Comparison of ENCODE assay signal across 9 cellular contexts in the genomic region with DNA sequence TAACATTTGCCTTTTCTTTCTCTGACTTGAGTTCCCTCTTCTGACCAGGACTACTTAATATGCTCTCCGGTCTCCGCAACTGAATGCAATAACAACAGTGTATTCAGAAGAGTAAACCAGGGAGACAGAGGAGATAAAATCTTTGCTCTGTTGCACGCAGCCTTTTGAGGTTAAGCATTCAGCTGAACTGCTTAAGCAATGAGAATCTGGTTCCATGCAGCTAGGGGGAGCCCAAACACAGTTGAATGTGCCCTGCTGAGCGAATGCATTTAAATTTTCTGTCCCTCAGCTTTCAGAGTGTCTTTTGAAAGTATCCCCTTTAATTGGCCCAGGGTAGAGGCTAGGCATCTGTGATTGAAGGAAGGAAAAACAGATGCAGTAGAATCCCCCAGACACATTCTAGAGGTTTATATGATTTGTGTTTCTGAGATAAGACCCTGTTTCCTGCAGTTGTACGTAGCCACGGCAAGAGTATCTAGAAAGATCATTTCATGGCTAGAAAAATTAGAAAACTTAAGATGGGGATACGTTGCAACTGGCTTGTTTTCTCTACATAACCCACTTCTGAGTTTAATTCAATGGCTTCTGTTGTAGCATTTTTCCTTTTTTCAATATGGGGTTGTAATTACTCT.
DNase-seq lines count a peak whose midpoint lies in the region; ATAC-seq and TF ChIP-seq lines count a peak whose summit lies in the region.
"Had no signal": no experiment of that assay in that cellular context is flagged by ENCODE, and none has a peak within 500 bp of the region (broad histone marks: within the 10 kb centered on the region; RNA-seq: fewer than 3 reads in every experiment).

No MANE protein-coding gene starts in this region.

- TF ChIP-seq CTCF in Panc1 (IDR thresholded peaks at IDR 0.05) (peak; percentile 89), suprapubic skin (IDR thresholded peaks at IDR 0.05) (peak; percentile 25 to 64)

- H3K27me3 ChIP-seq in H7 (ENCODE audit: control insufficient read depth, insufficient read depth, low read length) (no peaks in the 10 kb centered on the region), Panc1 (ENCODE audit: control insufficient read depth, insufficient read depth, low read length) (peaks cover 5% of the 10 kb centered on the region), suprapubic skin (no peaks in the 10 kb centered on the region)

- peaks cover 3% of the 10 kb centered on the region; the same call in 1 of the 2 replicates for H3K4me1 ChIP-seq in Panc1 (ENCODE audit: control insufficient read depth, insufficient read depth, low read length)
- H3K4me1 ChIP-seq in suprapubic skin, result no peaks in the 10 kb centered on the region

- CTCF ChIA-PET in Panc1 (lab: Charles Lee), result interaction anchor here (0.6 to 1.5 kb wide), 3 partner anchors 245 to 506 kb away, joined by 3 to 4 read pairs (median 4); no protein-coding TSS in a partner anchor

- no peak for TF ChIP-seq POLR2A in suprapubic skin (IDR thresholded peaks at IDR 0.05)

- no peak for DNase-seq in Right ventricle myocardium inferior (ENCODE audit: missing footprints)
- no peak for DNase-seq in cardiac septum (ENCODE audit: low spot score)
- DNase-seq in H7, result peak; percentile 41
- peak; percentile 83 to 84 for DNase-seq in Kasumi-1 (lab: John Stamatoyannopoulos, UW)
- peak; percentile 51 for DNase-seq in Panc1 (ENCODE audit: low read depth, low spot score)
- peak; percentile 9 for DNase-seq in cerebellum (ENCODE audit: low spot score)
- DNase-seq in left kidney (ENCODE audit: low read depth, low spot score), result peak; percentile 88
- DNase-seq in suprapubic skin (ENCODE audit: low spot score in 2 of 2), result no peak

- H3K4me3 ChIP-seq in H7 (ENCODE audit: insufficient read depth, low read depth, low read length) (no peak overlapping the region), Panc1 (ENCODE audit: low read depth in 2 of 2, low read length in 2 of 2) (peak overlapping the region in 1 of 2 experiments; percentile 17; a peak in 1 of 4 replicates), suprapubic skin (no peak overlapping the region)
- H3K4me3 ChIP-seq: skin epidermis had no signal

- no peaks in the 10 kb centered on the region for H3K36me3 ChIP-seq in H7 (replicated peaks; ENCODE audit: control insufficient read depth, insufficient read depth, low read length)
- H3K36me3 ChIP-seq in Panc1 (ENCODE audit: control insufficient read depth, insufficient read depth, low read length), result no peaks in the 10 kb centered on the region
- no peaks in the 10 kb centered on the region for H3K36me3 ChIP-seq in suprapubic skin

- ATAC-seq in Right ventricle myocardium inferior (peak; percentile 74), Panc1 (peak; percentile 93)

- 22% methylated on average over 7 of the region's 7 CpGs for WGBS in suprapubic skin

- in situ Hi-C loops in Panc1 (cut with HindIII; ENCODE audit: low pct_unique_long_range_greater_than_20kb, low sequenced_read_pairs), result no loop called here

- intact Hi-C loops in Right ventricle myocardium inferior (cut with DNase I) (no loop called here), cardiac septum (cut with DNase I) (no loop called here), Panc1 (cut with micrococcal nuclease; ENCODE audit: unreplicated experiment) (loop anchor here (5.0 to 10.0 kb wide), 5 partner anchors 336 to 1798 kb away; no protein-coding TSS in a partner anchor)

- no TSS peak for BruUV-seq in Panc1 (replicated peaks; lab: Mats Ljungman, UMichigan)

- POLR2A ChIA-PET in Panc1 (lab: Charles Lee), result no interaction called here

- H3K27ac ChIP-seq in Panc1 (ENCODE audit: low read length) (no peak overlapping the region), suprapubic skin (no peak overlapping the region)
- H3K27ac ChIP-seq: skin epidermis had no signal

- H3K9me3 ChIP-seq in Panc1 (ENCODE audit: control insufficient read depth, insufficient read depth, low read depth, low read length) (no peaks in the 10 kb centered on the region), suprapubic skin (no peaks in the 10 kb centered on the region)

- TF ChIP-seq EP300 in suprapubic skin (IDR thresholded peaks at IDR 0.05), result no peak

Comparison
In these comparisons a context has a peak if more than half of its experiments do, and no peak if none do; other contexts are left out.
1. DNase-seq: peak in H7 (single experiment), Kasumi-1 (2 of 2), Panc1 (single experiment), cerebellum (single experiment) and left kidney (single experiment); none in Right ventricle myocardium inferior (single experiment), cardiac septum (single experiment) and suprapubic skin (0 of 2).